ENCODE assay signal across 9 cellular contexts in the genomic region with DNA sequence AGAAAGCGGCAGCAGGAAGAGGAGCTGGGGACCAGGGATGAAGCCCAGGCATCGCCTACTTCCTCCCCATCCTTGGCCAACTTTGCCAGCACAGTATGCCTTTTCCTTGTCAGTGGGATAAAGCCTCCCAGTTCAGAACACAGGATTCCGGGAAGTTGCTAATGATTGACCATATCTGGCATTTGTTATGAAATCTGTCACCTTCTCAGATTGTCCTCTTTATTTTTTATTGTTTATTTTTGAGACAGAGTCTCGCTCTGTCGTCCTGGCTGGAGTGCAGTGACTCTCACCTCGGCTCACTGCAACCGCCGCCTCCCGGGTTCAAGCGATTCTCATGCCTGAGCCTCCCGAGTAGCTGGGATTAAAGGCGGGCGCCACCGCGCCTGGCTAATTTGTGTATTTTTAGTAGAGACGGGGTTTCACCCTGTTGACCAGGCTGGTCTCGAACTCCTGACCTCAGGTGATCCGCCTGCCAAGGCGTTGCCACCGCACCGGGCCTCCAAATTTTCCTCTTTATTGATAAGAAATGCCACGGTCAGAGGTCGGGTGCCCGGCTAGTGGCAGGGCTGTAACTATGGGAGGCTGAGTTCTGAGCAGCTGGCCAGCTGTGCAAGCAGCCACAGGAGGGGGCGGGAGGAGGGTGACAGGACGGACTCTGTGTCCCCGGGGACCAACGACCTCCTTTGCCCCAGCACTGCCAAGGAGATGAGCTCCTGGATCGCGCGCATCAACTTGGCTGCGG. TPM values are rescaled to one million over a fixed set of nuclear protein-coding genes. Genes with fewer than 3 reads are reported as not detected.
A peak's percentile ranks its signal among the peaks of the same experiment; 100 is the strongest.
DNase-seq lines count a peak whose midpoint lies in the region; ATAC-seq and TF ChIP-seq lines count a peak whose summit lies in the region.
"Had no signal": no experiment of that assay in that cellular context is flagged by ENCODE, and none has a peak within 500 bp of the region (broad histone marks: within the 10 kb centered on the region; RNA-seq: fewer than 3 reads in every experiment).

No MANE protein-coding gene starts in this region.

- no peaks in the 10 kb centered on the region for H3K9me3 Mint-ChIP-seq in CD4-positive, CD25-positive, alpha-beta regulatory T cell
- no peaks in the 10 kb centered on the region for H3K9me3 Mint-ChIP-seq in progenitor cell of endocrine pancreas (ENCODE audit: low read depth)

- H3K27me3 Mint-ChIP-seq in CD4-positive, CD25-positive, alpha-beta regulatory T cell = no peaks in the 10 kb centered on the region
- peaks cover 13% of the 10 kb centered on the region for H3K27me3 Mint-ChIP-seq in progenitor cell of endocrine pancreas

- no peaks in the 10 kb centered on the region for H3K27me3 ChIP-seq in CD4-positive, CD25-positive, alpha-beta regulatory T cell (ENCODE audit: control insufficient read depth, insufficient read depth, low read length)
- H3K27me3 ChIP-seq in gastroesophageal sphincter = no peaks in the 10 kb centered on the region

- DNase-seq in CD4-positive, CD25-positive, alpha-beta regulatory T cell = no peak
- no peak for DNase-seq in RWPE1 (ENCODE audit: low spot score)
- no peak for DNase-seq in progenitor cell of endocrine pancreas (ENCODE audit: low spot score, unreplicated experiment)
- DNase-seq in stimulated activated CD4-positive, alpha-beta T cell treated with anti-CD3 and anti-CD28 coated beads, Interleukin-4, amount 100 ng/mL, for 24 hours = no peak
- DNase-seq in NCI-H1417 (lab: John Stamatoyannopoulos, UW) = no peak
- DNase-seq in hippocampal formation (lab: John Stamatoyannopoulos, UW) = no peak
- DNase-seq: GF-D8 had no signal

- H3K4me1 ChIP-seq in CD4-positive, CD25-positive, alpha-beta regulatory T cell (ENCODE audit: control insufficient read depth, insufficient read depth, low read length, poor library complexity, severe bottlenecking) = no peaks in the 10 kb centered on the region
- peaks cover 0 to 18% (median 5%) of the 10 kb centered on the region in 3 donors for H3K4me1 ChIP-seq in gastroesophageal sphincter

- TF ChIP-seq CTCF in RWPE1 (conservative IDR thresholded peaks at IDR 0.05; ENCODE audit: low read depth) (no peak), gastroesophageal sphincter (IDR thresholded peaks at IDR 0.05) (no peak), progenitor cell of endocrine pancreas (IDR thresholded peaks at IDR 0.05; ENCODE audit: unreplicated experiment) (no peak)

- H3K36me3 Mint-ChIP-seq in CD4-positive, CD25-positive, alpha-beta regulatory T cell = peaks cover 44% of the 10 kb centered on the region
- peaks cover 3% of the 10 kb centered on the region for H3K36me3 Mint-ChIP-seq in progenitor cell of endocrine pancreas (ENCODE audit: insufficient read depth)

- H3K27ac ChIP-seq in CD4-positive, CD25-positive, alpha-beta regulatory T cell (ENCODE audit: insufficient read depth, low read length, poor library complexity, severe bottlenecking) = no peak overlapping the region
- H3K27ac ChIP-seq in RWPE1 (peak overlapping the region; percentile 90), gastroesophageal sphincter (peak overlapping the region in 3 of 4 donors; percentile 68 to 85 (median 74))

- H3K4me3 Mint-ChIP-seq in CD4-positive, CD25-positive, alpha-beta regulatory T cell = no peak overlapping the region
- H3K4me3 Mint-ChIP-seq in progenitor cell of endocrine pancreas (ENCODE audit: low read depth) = peak overlapping the region; percentile 72

- CTCF ChIA-PET in RWPE1 (lab: Yijun Ruan, JAX) = interaction anchor here (0.6 to 3.3 kb wide), 18 partner anchors 17 to 229 kb away, joined by 3 to 20 read pairs (median 5); no protein-coding TSS in a partner anchor

- H3K4me3 ChIP-seq in CD4-positive, CD25-positive, alpha-beta regulatory T cell (ENCODE audit: low read depth, low read length) = no peak overlapping the region
- H3K4me3 ChIP-seq in gastroesophageal sphincter = peak overlapping the region; percentile 48 to 66

- WGBS in gastroesophageal sphincter (ENCODE audit: low coverage in 1 of 2), 2 donors = 96 to 100% methylated on average over 3 to 6 of the region's 32 CpGs

- no peak for ATAC-seq in CD4-positive, CD25-positive, alpha-beta regulatory T cell (ENCODE audit: low read depth in 2 of 2)
- ATAC-seq in gastroesophageal sphincter (no peak), GM19452 (IDR thresholded peaks at IDR 0.05; ENCODE audit: unreplicated experiment) (no peak)

- TF ChIP-seq POLR2A in gastroesophageal sphincter (IDR thresholded peaks at IDR 0.05) = no peak

- H3K4me1 Mint-ChIP-seq in CD4-positive, CD25-positive, alpha-beta regulatory T cell = peaks cover 5 to 20% (median 11%) of the 10 kb centered on the region in 4 donors
- H3K4me1 Mint-ChIP-seq in progenitor cell of endocrine pancreas (ENCODE audit: low read depth) = no peaks in the 10 kb centered on the region

- H3K9me3 ChIP-seq in CD4-positive, CD25-positive, alpha-beta regulatory T cell (ENCODE audit: control insufficient read depth in 2 of 2, low read length in 2 of 2) = no peaks in the 10 kb centered on the region
- no peaks in the 10 kb centered on the region for H3K9me3 ChIP-seq in gastroesophageal sphincter

- TF ChIP-seq EP300 in gastroesophageal sphincter (IDR thresholded peaks at IDR 0.05) = no peak

- H3K36me3 ChIP-seq in CD4-positive, CD25-positive, alpha-beta regulatory T cell (ENCODE audit: control insufficient read depth, insufficient read depth, low read length) = peaks cover 84% of the 10 kb centered on the region
- no peaks in the 10 kb centered on the region for H3K36me3 ChIP-seq in gastroesophageal sphincter

- H3K27ac Mint-ChIP-seq in CD4-positive, CD25-positive, alpha-beta regulatory T cell = peak overlapping the region; percentile 48 to 71 (median 61)
- peak overlapping the region; percentile 88 for H3K27ac Mint-ChIP-seq in progenitor cell of endocrine pancreas

- POLR2A ChIA-PET in RWPE1 (lab: Yijun Ruan, JAX; ENCODE audit: low non-redundant PET) = interaction anchor here (0.6 to 1.0 kb wide), 3 partner anchors 20 to 65 kb away, joined by 3 to 4 read pairs (median 3); no protein-coding TSS in a partner anchor

RNA-seq across cellular contexts. Expression of a gene that starts 24.4 kb away (rescaled TPM):
- total RNA-seq in CD4-positive, CD25-positive, alpha-beta regulatory T cell = 124 TPM
- polyA plus RNA-seq in CD4-positive, CD25-positive, alpha-beta regulatory T cell = 10 to 100 TPM; 18.1 to 26.3 (median 20.7) TPM
- total RNA-seq in gastroesophageal sphincter (1 to 10 TPM; 3.0 to 4.4 (median 3.6) TPM), progenitor cell of endocrine pancreas (27.1 and 30.7 TPM in 2 replicates)
